1 cellular context compared by ENCODE assay signal in genomic region chr4:65998807-65999517, GRCh38.
TF ChIP-seq lines count a peak whose summit lies in the region.
"Not testable (repeated sequence)": the region's sequence is repeated elsewhere in the genome, so short reads cannot be mapped to it uniquely, and the experiment has no call there.

No MANE protein-coding gene starts in this region.

TF ChIP-seq in HepG2, 621 proteins besides CTCF, POLR2A, EP300 and RAD21 (continued from another document):
- TF ChIP-seq PHF8 (CRISPR knock-in tag; IDR thresholded peaks at IDR 0.05): peak; percentile 50
- peak; percentile 78 for TF ChIP-seq DMAP1 (CRISPR knock-in tag; IDR thresholded peaks at IDR 0.05)
- peak; percentile 52 for TF ChIP-seq YY1 (IDR thresholded peaks at IDR 0.05; ENCODE audit: insufficient read depth, insufficient replicate concordance, low read depth, low read length)
- TF ChIP-seq HOXA3 (CRISPR knock-in tag; IDR thresholded peaks at IDR 0.05): peak; percentile 50; the same call in 1 of the 2 replicates
- TF ChIP-seq FOXA3 (CRISPR knock-in tag; IDR thresholded peaks at IDR 0.05): peak; percentile 79
- peak; percentile 68; the same call in 1 of the 2 replicates for TF ChIP-seq ZC3H4 (CRISPR knock-in tag; IDR thresholded peaks at IDR 0.05; ENCODE audit: borderline replicate concordance)
- peak; percentile 35 for TF ChIP-seq HNRNPLL (IDR thresholded peaks at IDR 0.05; ENCODE audit: low read depth, low read length, poor library complexity, severe bottlenecking)
- TF ChIP-seq FOXK1 (CRISPR knock-in tag; IDR thresholded peaks at IDR 0.05; ENCODE audit: borderline replicate concordance, low read depth): peak; percentile 38; the same call in 1 of the 2 replicates
- 0 out of 4 replicates have a peak, but pooled peaks of 1 of the 2 experiments have one; percentile 18 for TF ChIP-seq KLF16 (CRISPR knock-in tag; IDR thresholded peaks at IDR 0.05)
- TF ChIP-seq HNF4A (CRISPR knock-in tag; IDR thresholded peaks at IDR 0.05): peak; percentile 88
- TF ChIP-seq KLF15 (CRISPR knock-in tag; IDR thresholded peaks at IDR 0.05; ENCODE audit: borderline replicate concordance): 0 out of 2 replicates have a peak, but pooled peaks have one; percentile 29
- peak; percentile 51; the same call in 1 of the 2 replicates for TF ChIP-seq ZGPAT (CRISPR knock-in tag; IDR thresholded peaks at IDR 0.05)
- TF ChIP-seq HDAC2 (CRISPR knock-in tag; IDR thresholded peaks at IDR 0.05): peak; percentile 36; the same call in 1 of the 2 replicates
- peak; percentile 57; the same call in 1 of the 2 replicates for TF ChIP-seq SALL1 (CRISPR knock-in tag; IDR thresholded peaks at IDR 0.05)
- peak; percentile 17; the same call in 1 of the 2 replicates for TF ChIP-seq FOXA1 (IDR thresholded peaks at IDR 0.05)
- TF ChIP-seq FOXA1 (CRISPR knock-in tag; IDR thresholded peaks at IDR 0.05): peak; percentile 81; the same call in 1 of the 2 replicates
- TF ChIP-seq, protein P1, sequence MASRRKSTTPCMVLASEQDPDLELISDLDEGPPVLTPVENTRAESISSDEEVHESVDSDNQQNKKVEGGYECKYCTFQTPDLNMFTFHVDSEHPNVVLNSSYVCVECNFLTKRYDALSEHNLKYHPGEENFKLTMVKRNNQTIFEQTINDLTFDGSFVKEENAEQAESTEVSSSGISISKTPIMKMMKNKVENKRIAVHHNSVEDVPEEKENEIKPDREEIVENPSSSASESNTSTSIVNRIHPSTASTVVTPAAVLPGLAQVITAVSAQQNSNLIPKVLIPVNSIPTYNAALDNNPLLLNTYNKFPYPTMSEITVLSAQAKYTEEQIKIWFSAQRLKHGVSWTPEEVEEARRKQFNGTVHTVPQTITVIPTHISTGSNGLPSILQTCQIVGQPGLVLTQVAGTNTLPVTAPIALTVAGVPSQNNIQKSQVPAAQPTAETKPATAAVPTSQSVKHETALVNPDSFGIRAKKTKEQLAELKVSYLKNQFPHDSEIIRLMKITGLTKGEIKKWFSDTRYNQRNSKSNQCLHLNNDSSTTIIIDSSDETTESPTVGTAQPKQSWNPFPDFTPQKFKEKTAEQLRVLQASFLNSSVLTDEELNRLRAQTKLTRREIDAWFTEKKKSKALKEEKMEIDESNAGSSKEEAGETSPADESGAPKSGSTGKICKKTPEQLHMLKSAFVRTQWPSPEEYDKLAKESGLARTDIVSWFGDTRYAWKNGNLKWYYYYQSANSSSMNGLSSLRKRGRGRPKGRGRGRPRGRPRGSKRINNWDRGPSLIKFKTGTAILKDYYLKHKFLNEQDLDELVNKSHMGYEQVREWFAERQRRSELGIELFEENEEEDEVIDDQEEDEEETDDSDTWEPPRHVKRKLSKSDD (CRISPR knock-in tag; IDR thresholded peaks at IDR 0.05; ENCODE audit: low read depth): 0 out of 2 replicates have a peak, but pooled peaks have one; percentile 45
- TF ChIP-seq, protein P2, sequence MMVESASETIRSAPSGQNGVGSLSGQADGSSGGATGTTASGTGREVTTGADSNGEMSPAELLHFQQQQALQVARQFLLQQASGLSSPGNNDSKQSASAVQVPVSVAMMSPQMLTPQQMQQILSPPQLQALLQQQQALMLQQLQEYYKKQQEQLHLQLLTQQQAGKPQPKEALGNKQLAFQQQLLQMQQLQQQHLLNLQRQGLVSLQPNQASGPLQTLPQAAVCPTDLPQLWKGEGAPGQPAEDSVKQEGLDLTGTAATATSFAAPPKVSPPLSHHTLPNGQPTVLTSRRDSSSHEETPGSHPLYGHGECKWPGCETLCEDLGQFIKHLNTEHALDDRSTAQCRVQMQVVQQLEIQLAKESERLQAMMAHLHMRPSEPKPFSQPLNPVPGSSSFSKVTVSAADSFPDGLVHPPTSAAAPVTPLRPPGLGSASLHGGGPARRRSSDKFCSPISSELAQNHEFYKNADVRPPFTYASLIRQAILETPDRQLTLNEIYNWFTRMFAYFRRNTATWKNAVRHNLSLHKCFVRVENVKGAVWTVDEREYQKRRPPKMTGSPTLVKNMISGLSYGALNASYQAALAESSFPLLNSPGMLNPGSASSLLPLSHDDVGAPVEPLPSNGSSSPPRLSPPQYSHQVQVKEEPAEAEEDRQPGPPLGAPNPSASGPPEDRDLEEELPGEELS (CRISPR knock-in tag; IDR thresholded peaks at IDR 0.05): peak; percentile 23; the same call in 1 of the 2 replicates
- TF ChIP-seq SOX6, SP1 (IDR thresholded peaks at IDR 0.05): not testable (repeated sequence)
- peak; percentile 50 for TF ChIP-seq SOX6 (CRISPR knock-in tag; IDR thresholded peaks at IDR 0.05)
- TF ChIP-seq RARA (CRISPR knock-in tag; IDR thresholded peaks at IDR 0.05): 0 out of 2 replicates have a peak, but pooled peaks have one; percentile 21
- TF ChIP-seq GATAD1 (CRISPR knock-in tag; IDR thresholded peaks at IDR 0.05): 0 out of 2 replicates have a peak, but pooled peaks have one; percentile 29
- TF ChIP-seq SP1 (CRISPR knock-in tag; IDR thresholded peaks at IDR 0.05): peak; percentile 26; the same call in 1 of the 2 replicates
- peak; percentile 38; the same call in 1 of the 2 replicates for TF ChIP-seq ZNF350 (CRISPR knock-in tag; IDR thresholded peaks at IDR 0.05; ENCODE audit: borderline replicate concordance, low read depth)
- TF ChIP-seq GATAD2A (CRISPR knock-in tag; IDR thresholded peaks at IDR 0.05): peak; percentile 68
- 0 out of 2 replicates have a peak, but pooled peaks have one; percentile 28 for TF ChIP-seq KDM2A (CRISPR knock-in tag; IDR thresholded peaks at IDR 0.05; ENCODE audit: borderline replicate concordance, low read depth)
- peak; percentile 29; the same call in 1 of the 2 replicates for TF ChIP-seq SAP130 (CRISPR knock-in tag; IDR thresholded peaks at IDR 0.05; ENCODE audit: low read depth)
- peak; percentile 32; the same call in 1 of the 2 replicates for TF ChIP-seq ZNF607 (CRISPR knock-in tag; IDR thresholded peaks at IDR 0.05; ENCODE audit: borderline replicate concordance)
